9 cellular contexts compared by ENCODE assay signal in the genomic region with DNA sequence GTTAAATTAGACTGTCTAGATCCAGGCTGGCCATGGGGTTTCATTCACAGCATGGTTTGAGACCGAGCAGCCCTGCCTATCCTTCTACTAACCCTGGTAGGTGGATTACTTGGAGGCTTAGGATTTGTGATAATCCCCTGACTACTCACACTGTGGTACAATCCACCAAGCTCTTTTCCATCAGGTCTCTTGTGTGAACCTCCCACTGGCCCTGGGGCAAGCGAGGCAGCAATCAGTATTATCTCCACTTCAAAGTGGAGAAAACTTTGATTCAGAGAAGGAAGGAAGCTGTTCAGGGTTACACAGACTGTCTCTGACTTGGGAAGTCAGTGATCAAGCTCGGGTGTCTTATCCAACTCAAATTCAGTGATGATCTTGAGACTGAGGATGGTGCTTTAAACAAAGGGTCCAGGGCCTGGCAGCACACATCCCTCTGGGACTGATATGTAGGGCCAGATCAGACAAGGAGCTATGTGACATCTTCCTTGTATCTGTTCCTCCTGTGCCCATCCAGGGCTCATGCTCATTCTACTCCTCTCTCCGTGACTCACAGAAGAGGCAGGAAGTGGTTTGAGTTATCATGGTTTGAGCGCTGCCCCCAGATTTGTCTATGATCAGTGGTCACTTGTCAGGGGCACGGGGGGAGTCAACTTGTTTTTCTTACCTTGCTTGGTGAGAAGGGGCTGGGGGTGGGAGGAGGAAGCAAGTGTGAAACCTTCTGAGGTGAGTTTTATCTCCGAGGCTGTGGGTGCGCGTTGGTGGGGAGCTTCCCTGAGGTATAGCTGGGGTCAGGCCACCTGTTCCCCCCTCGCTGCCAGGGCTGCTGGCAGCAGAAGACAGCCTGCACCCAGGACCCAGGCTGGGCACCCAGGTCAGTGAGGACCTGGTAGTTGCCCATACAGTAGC. TPM values are rescaled to one million over a fixed set of nuclear protein-coding genes. Genes with fewer than 3 reads are reported as not detected.
A peak's percentile ranks its signal among the peaks of the same experiment; 100 is the strongest.
DNase-seq lines count a peak whose midpoint lies in the region; ATAC-seq, FAIRE-seq and TF ChIP-seq lines count a peak whose summit lies in the region.
"Had no signal": no experiment of that assay in that cellular context is flagged by ENCODE, and none has a peak within 500 bp of the region (broad histone marks: within the 10 kb centered on the region; RNA-seq: fewer than 3 reads in every experiment).

No MANE protein-coding gene starts in this region.

- H3K4me3 ChIP-seq in Peyer's patch (no peak overlapping the region), retinal pigment epithelial cell (ENCODE audit: low read length) (no peak overlapping the region), GM23338 (no peak overlapping the region), MM.1S (ENCODE audit: low read length) (no peak overlapping the region)

- H3K27me3 ChIP-seq in Peyer's patch (no peaks in the 10 kb centered on the region), GM23338 (ENCODE audit: insufficient read depth) (no peaks in the 10 kb centered on the region), MM.1S (replicated peaks; ENCODE audit: insufficient read depth, low read length) (no peaks in the 10 kb centered on the region)

- no peak overlapping the region for H3K27ac Mint-ChIP-seq in GM23338

- peak overlapping the region; percentile 38 to 89 (median 69) for H3K27ac ChIP-seq in Peyer's patch
- H3K27ac ChIP-seq in GM23338 (ENCODE audit: low read depth) = no peak overlapping the region
- H3K27ac ChIP-seq in MM.1S (ENCODE audit: low read length) = no peak overlapping the region

- H3K79me2 ChIP-seq in GM23338 (replicated peaks; ENCODE audit: insufficient read depth) = no peaks in the 10 kb centered on the region
- no peaks in the 10 kb centered on the region for H3K79me2 ChIP-seq in MM.1S (ENCODE audit: low read length)

- H3K4me1 ChIP-seq in Peyer's patch (peaks cover 0 to 66% (median 9%) of the 10 kb centered on the region in 4 donors), GM23338 (ENCODE audit: insufficient read depth) (no peaks in the 10 kb centered on the region), MM.1S (ENCODE audit: low read length) (peaks cover 6% of the 10 kb centered on the region)

- no peaks in the 10 kb centered on the region for H3K9me3 Mint-ChIP-seq in GM23338

- FAIRE-seq in GM12891 (lab: Jason Lieb, UNC) = peak; percentile 97

- H4K20me1 ChIP-seq in GM23338 (replicated peaks; ENCODE audit: insufficient read depth) = no peaks in the 10 kb centered on the region
- no peaks in the 10 kb centered on the region for H4K20me1 ChIP-seq in MM.1S (ENCODE audit: insufficient read depth, low read length)

- ATAC-seq in HG02642 (IDR thresholded peaks at IDR 0.05; ENCODE audit: poor library complexity, unreplicated experiment) (peak; percentile 53), GM23338 (no peak)
- ATAC-seq: HCT116 had no signal

- H2AFZ ChIP-seq in GM23338 = no peak overlapping the region
- H2AFZ ChIP-seq in MM.1S (ENCODE audit: low read length) = no peak overlapping the region

- H3F3A ChIP-seq in GM23338 (replicated peaks; ENCODE audit: low read depth) (no peaks in the 10 kb centered on the region), MM.1S (ENCODE audit: insufficient read depth, low read length) (no peaks in the 10 kb centered on the region)

- no peak overlapping the region for H3K4me3 Mint-ChIP-seq in GM23338

- no peaks in the 10 kb centered on the region for H3K9me2 ChIP-seq in GM23338 (ENCODE audit: insufficient read depth)
- no peaks in the 10 kb centered on the region for H3K9me2 ChIP-seq in MM.1S (replicated peaks; ENCODE audit: insufficient read depth, low read length)

- no peak for TF ChIP-seq CTCF in Peyer's patch (IDR thresholded peaks at IDR 0.05)
- TF ChIP-seq CTCF in retinal pigment epithelial cell (conservative IDR thresholded peaks at IDR 0.05; ENCODE audit: low read depth, low read length) = no peak
- no peak for TF ChIP-seq CTCF in GM23338 (conservative IDR thresholded peaks at IDR 0.05; ENCODE audit: low read depth in 2 of 2)
- TF ChIP-seq CTCF in MM.1S (IDR thresholded peaks at IDR 0.05; ENCODE audit: low read length) = no peak

- TF ChIP-seq POLR2A in GM12891 (IDR thresholded peaks at IDR 0.05; ENCODE audit: low read depth, low read length) (peak; percentile 64; the same call in 1 of the 2 replicates), Peyer's patch (IDR thresholded peaks at IDR 0.05) (no peak)

- H3K4me1 Mint-ChIP-seq in GM23338 = peaks cover 3% of the 10 kb centered on the region; the same call in 2 of the 3 replicates

- no peaks in the 10 kb centered on the region for H3K9me3 ChIP-seq in Peyer's patch
- no peaks in the 10 kb centered on the region for H3K9me3 ChIP-seq in MM.1S (replicated peaks; ENCODE audit: insufficient read depth, low read length)

- H3K27me3 Mint-ChIP-seq in GM23338 (ENCODE audit: insufficient read depth, low read depth, poor library complexity) = peaks cover 6% of the 10 kb centered on the region

- H3K36me3 ChIP-seq in Peyer's patch = peaks cover 0 to 22% (median 0%) of the 10 kb centered on the region in 3 donors
- no peaks in the 10 kb centered on the region for H3K36me3 ChIP-seq in GM23338 (ENCODE audit: insufficient read depth)
- H3K36me3 ChIP-seq in MM.1S (replicated peaks; ENCODE audit: insufficient read depth, low read length) = no peaks in the 10 kb centered on the region

- H3K4me2 ChIP-seq in GM23338 = no peak overlapping the region
- no peak overlapping the region for H3K4me2 ChIP-seq in MM.1S (ENCODE audit: low read depth, low read length)

- no peak overlapping the region for H3K9ac ChIP-seq in MM.1S (ENCODE audit: low read length)

- DNase-seq in GM12891 (ENCODE audit: insufficient read length, low spot score) (no peak), Peyer's patch (peak in 2 of 3 donors; percentile 53 to 72), retinal pigment epithelial cell (ENCODE audit: low read depth) (peak; percentile 48), iPS-NIHi11 (ENCODE audit: low spot score) (no peak), GM23338 (ENCODE audit: low spot score) (no peak), MM.1S (no peak)
- peak; percentile 84 for DNase-seq in activated gamma-delta T cell treated with anti-CD3 and anti-CD28 coated beads, Interleukin-2, amount 50 U/mL, for 16 hours (ENCODE audit: low read depth)

- H3K36me3 Mint-ChIP-seq in GM23338 (ENCODE audit: low read depth) = no peaks in the 10 kb centered on the region

TF ChIP-seq in GM12891, 5 proteins besides CTCF, POLR2A, EP300 and RAD21:
- TF ChIP-seq PAX5 (IDR thresholded peaks at IDR 0.05; ENCODE audit: insufficient read depth, low read length, severe bottlenecking) (no peak), SPI1 (IDR thresholded peaks at IDR 0.05; ENCODE audit: low read depth, low read length) (peak; percentile 62), POU2F2 (IDR thresholded peaks at IDR 0.05; ENCODE audit: low read depth, low read length) (0 out of 2 replicates have a peak, but pooled peaks have one; percentile 41), TAF1 (IDR thresholded peaks at IDR 0.05; ENCODE audit: low read depth, low read length) (peak; percentile 48; the same call in 1 of the 2 replicates), POLR2AphosphoS5 (IDR thresholded peaks at IDR 0.05; ENCODE audit: low read depth, low read length) (no peak)

TF ChIP-seq in GM23338, 12 proteins besides CTCF, POLR2A, EP300 and RAD21 (continues in another document):
- no peak for TF ChIP-seq POLR2AphosphoS5 (IDR thresholded peaks at IDR 0.05; ENCODE audit: low read depth)
- no peak for TF ChIP-seq ZNF114 (CRISPR knock-in tag; IDR thresholded peaks at IDR 0.05)
- TF ChIP-seq CREB1 (CRISPR knock-in tag; IDR thresholded peaks at IDR 0.05; ENCODE audit: low read depth) = no peak
- TF ChIP-seq ZNF331 (CRISPR knock-in tag; IDR thresholded peaks at IDR 0.05; ENCODE audit: low read depth) = no peak
- no peak for TF ChIP-seq EZH2 (IDR thresholded peaks at IDR 0.05; ENCODE audit: low read depth, unreplicated experiment)

RNA-seq across cellular contexts. Expression of a gene that starts 48.6 kb away (rescaled TPM):
- 37.2 TPM for polyA plus RNA-seq in GM12891 (2012; ENCODE audit: low read depth, missing spikeins)
- total RNA-seq in Peyer's patch = 100 to 1,000 TPM in 2 of 4 donors, 10 to 100 TPM in 2; 55.3 to 113 (median 88.6) TPM
- total RNA-seq in GM23338 (2014; rRNA removed; shearing (Covaris generic)) = 16.0 and 24.3 TPM in 2 replicates
- polyA plus RNA-seq in GM23338 (2016; fragmentation: Nextera tagmentation; extraction: Ambion mirVana) = 12.2 and 14.2 TPM in 2 replicates

Comparison
In these comparisons a context has a peak if more than half of its experiments do, and no peak if none do; other contexts are left out.
1. DNase-seq: peak in Peyer's patch (2 of 3), activated gamma-delta T cell treated with anti-CD3 and anti-CD28 coated beads, Interleukin-2, amount 50 U/mL, for 16 hours (single experiment) and retinal pigment epithelial cell (single experiment); none in GM12891 (single experiment), iPS-NIHi11 (single experiment), GM23338 (single experiment) and MM.1S (single experiment).
2. H3K27ac ChIP-seq: peak in Peyer's patch (4 of 4); none in GM23338 (single experiment) and MM.1S (single experiment).